ENCODE assay signal across 2 cellular contexts in genomic region chr1:56453722-56454078, GRCh38.
TF ChIP-seq lines count a peak whose summit lies in the region.

No MANE protein-coding gene starts in this region.

TF ChIP-seq in WTC11, 78 proteins besides CTCF, POLR2A, EP300 and RAD21 (continued from another document):
- TF ChIP-seq JUN (CRISPR knock-in tag; IDR thresholded peaks at IDR 0.05): no peak
- no peak for TF ChIP-seq RORB (CRISPR knock-in tag; IDR thresholded peaks at IDR 0.05)
- TF ChIP-seq, protein P1, sequence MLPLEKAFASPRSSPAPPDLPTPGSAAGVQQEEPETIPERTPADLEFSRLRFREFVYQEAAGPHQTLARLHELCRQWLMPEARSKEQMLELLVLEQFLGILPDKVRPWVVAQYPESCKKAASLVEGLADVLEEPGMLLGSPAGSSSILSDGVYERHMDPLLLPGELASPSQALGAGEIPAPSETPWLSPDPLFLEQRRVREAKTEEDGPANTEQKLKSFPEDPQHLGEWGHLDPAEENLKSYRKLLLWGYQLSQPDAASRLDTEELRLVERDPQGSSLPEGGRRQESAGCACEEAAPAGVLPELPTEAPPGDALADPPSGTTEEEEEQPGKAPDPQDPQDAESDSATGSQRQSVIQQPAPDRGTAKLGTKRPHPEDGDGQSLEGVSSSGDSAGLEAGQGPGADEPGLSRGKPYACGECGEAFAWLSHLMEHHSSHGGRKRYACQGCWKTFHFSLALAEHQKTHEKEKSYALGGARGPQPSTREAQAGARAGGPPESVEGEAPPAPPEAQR (CRISPR knock-in tag; IDR thresholded peaks at IDR 0.05): no peak
- TF ChIP-seq E2F5 (CRISPR knock-in tag; IDR thresholded peaks at IDR 0.05): no peak
- TF ChIP-seq ZNF121 (CRISPR knock-in tag; IDR thresholded peaks at IDR 0.05): no peak
- TF ChIP-seq ZNF671 (CRISPR knock-in tag; IDR thresholded peaks at IDR 0.05): no peak
- TF ChIP-seq JAZF1 (CRISPR knock-in tag; IDR thresholded peaks at IDR 0.05): no peak
- TF ChIP-seq ERG (CRISPR knock-in tag; IDR thresholded peaks at IDR 0.05): no peak
- TF ChIP-seq CBFB (CRISPR knock-in tag; IDR thresholded peaks at IDR 0.05; ENCODE audit: low read depth): no peak
- no peak for TF ChIP-seq ELF4 (CRISPR knock-in tag; IDR thresholded peaks at IDR 0.05; ENCODE audit: low read depth)
- TF ChIP-seq, protein P2, sequence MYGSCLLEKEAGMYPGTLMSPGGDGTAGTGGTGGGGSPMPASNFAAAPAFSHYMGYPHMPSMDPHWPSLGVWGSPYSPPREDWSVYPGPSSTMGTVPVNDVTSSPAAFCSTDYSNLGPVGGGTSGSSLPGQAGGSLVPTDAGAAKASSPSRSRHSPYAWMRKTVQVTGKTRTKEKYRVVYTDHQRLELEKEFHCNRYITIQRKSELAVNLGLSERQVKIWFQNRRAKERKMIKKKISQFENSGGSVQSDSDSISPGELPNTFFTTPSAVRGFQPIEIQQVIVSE (CRISPR knock-in tag; IDR thresholded peaks at IDR 0.05; ENCODE audit: borderline replicate concordance): no peak
- TF ChIP-seq, protein P3, sequence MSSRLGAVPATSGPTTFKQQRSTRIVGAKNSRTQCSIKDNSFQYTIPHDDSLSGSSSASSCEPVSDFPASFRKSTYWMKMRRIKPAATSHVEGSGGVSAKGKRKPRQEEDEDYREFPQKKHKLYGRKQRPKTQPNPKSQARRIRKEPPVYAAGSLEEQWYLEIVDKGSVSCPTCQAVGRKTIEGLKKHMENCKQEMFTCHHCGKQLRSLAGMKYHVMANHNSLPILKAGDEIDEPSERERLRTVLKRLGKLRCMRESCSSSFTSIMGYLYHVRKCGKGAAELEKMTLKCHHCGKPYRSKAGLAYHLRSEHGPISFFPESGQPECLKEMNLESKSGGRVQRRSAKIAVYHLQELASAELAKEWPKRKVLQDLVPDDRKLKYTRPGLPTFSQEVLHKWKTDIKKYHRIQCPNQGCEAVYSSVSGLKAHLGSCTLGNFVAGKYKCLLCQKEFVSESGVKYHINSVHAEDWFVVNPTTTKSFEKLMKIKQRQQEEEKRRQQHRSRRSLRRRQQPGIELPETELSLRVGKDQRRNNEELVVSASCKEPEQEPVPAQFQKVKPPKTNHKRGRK (CRISPR knock-in tag; IDR thresholded peaks at IDR 0.05; ENCODE audit: borderline replicate concordance): no peak

TF ChIP-seq in liver, 16 proteins besides CTCF, POLR2A, EP300 and RAD21:
- TF ChIP-seq REST (IDR thresholded peaks at IDR 0.05): no peak
- no peak for TF ChIP-seq ATF3 (IDR thresholded peaks at IDR 0.05)
- TF ChIP-seq JUND (IDR thresholded peaks at IDR 0.05): no peak
- no peak for TF ChIP-seq SP1 (IDR thresholded peaks at IDR 0.05)
- no peak for TF ChIP-seq NR2F2 (IDR thresholded peaks at IDR 0.05)
- no peak for TF ChIP-seq YY1 (IDR thresholded peaks at IDR 0.05)
- TF ChIP-seq FOXA1 (IDR thresholded peaks at IDR 0.05): no peak
- TF ChIP-seq GABPA (IDR thresholded peaks at IDR 0.05 in 1 of 2, conservative IDR thresholded peaks at IDR 0.05 in 1 of 2): no peak
- TF ChIP-seq ZBTB33 (IDR thresholded peaks at IDR 0.05): no peak
- TF ChIP-seq FOXA2 (IDR thresholded peaks at IDR 0.05): no peak
- no peak for TF ChIP-seq RXRA (IDR thresholded peaks at IDR 0.05)
- no peak for TF ChIP-seq HNF4A (conservative IDR thresholded peaks at IDR 0.05)
- TF ChIP-seq, protein P4, sequence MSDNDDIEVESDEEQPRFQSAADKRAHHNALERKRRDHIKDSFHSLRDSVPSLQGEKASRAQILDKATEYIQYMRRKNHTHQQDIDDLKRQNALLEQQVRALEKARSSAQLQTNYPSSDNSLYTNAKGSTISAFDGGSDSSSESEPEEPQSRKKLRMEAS (IDR thresholded peaks at IDR 0.05): no peak
- no peak for TF ChIP-seq TAF1 (conservative IDR thresholded peaks at IDR 0.05)
- TF ChIP-seq HNF4G (IDR thresholded peaks at IDR 0.05): no peak
- TF ChIP-seq EGR1 (IDR thresholded peaks at IDR 0.05; ENCODE audit: low read depth in 2 of 2): no peak
